In the genomic region with DNA sequence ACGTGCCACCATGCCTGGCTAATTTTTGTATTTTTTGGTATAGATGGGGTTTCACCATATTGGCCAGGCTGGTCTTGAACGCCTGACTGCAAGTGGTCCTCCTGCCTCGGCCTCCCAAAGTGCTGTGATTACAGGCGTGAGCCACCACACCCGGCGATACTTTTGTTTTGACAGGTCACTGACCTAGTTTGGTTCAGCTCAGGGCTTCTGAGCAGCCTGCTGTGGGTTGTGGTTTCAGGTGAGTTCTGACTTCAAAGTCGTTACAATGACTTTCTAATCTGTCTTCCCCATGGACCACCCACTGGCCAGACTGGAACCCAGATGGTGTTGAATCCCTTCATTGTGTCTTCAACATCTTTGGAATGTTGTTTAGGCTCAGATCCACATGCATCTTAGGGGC, we compare ENCODE assay signal across 17 cellular contexts.
A peak's percentile ranks its signal among the peaks of the same experiment; 100 is the strongest.
DNase-seq lines count a peak whose midpoint lies in the region; ATAC-seq and TF ChIP-seq lines count a peak whose summit lies in the region.
"Had no signal": no experiment of that assay in that cellular context is flagged by ENCODE, and none has a peak within 500 bp of the region (broad histone marks: within the 10 kb centered on the region; RNA-seq: fewer than 3 reads in every experiment).

No MANE protein-coding gene starts in this region.

- TF ChIP-seq POLR2A in body of pancreas (IDR thresholded peaks at IDR 0.05) = no peak

- CTCF ChIA-PET in Calu3 (lab: Charles Lee) = no interaction called here

- H3K4me1 ChIP-seq in body of pancreas = no peaks in the 10 kb centered on the region
- H3K4me1 ChIP-seq: prostate gland had no signal

- H3K9me3 Mint-ChIP-seq in stimulated activated naive B cell treated with anti-CD40 and anti-IgM and Interleukin-4, amounts not matched to agents 10 μg/mL and 1 μg/mL and 100 μg/mL, for 72 hours = peaks cover 0 to 2% of the 10 kb centered on the region in 2 donors
- no peaks in the 10 kb centered on the region for H3K9me3 Mint-ChIP-seq in Calu3 (ENCODE audit: low read depth, unreplicated experiment)
- H3K9me3 Mint-ChIP-seq: immature natural killer cell; natural killer cell treated with Interleukin-12 subunit alpha and Interleukin-12 subunit beta and Interleukin-15 and Interleukin-18, amount 100 ng/mL, for 72 hours had no signal

- ATAC-seq in stimulated activated naive B cell treated with anti-CD40 and anti-IgM and Interleukin-4, amounts not matched to agents 10 μg/mL and 1 μg/mL and 100 μg/mL, for 72 hours (replicated peaks) = peak; percentile 87 to 88
- ATAC-seq in body of pancreas = no peak
- ATAC-seq in HG02642 (IDR thresholded peaks at IDR 0.05; ENCODE audit: poor library complexity, unreplicated experiment) = no peak

- H3K36me3 Mint-ChIP-seq in stimulated activated naive B cell treated with anti-CD40 and anti-IgM and Interleukin-4, amounts not matched to agents 10 μg/mL and 1 μg/mL and 100 μg/mL, for 72 hours = no peaks in the 10 kb centered on the region
- H3K36me3 Mint-ChIP-seq in Calu3 (ENCODE audit: insufficient read depth, unreplicated experiment) = no peaks in the 10 kb centered on the region
- H3K36me3 Mint-ChIP-seq: immature natural killer cell; natural killer cell treated with Interleukin-12 subunit alpha and Interleukin-12 subunit beta and Interleukin-15 and Interleukin-18, amount 100 ng/mL, for 72 hours had no signal

- no peak overlapping the region for H3K4me3 ChIP-seq in body of pancreas
- H3K4me3 ChIP-seq: prostate gland had no signal

- H3K27ac ChIP-seq in body of pancreas = no peak overlapping the region
- H3K27ac ChIP-seq: brain microvascular endothelial cell, prostate gland had no signal

- no TSS peak for BruUV-seq in Calu3 (replicated peaks; lab: Mats Ljungman, UMichigan)

- H3K27me3 ChIP-seq in body of pancreas = no peaks in the 10 kb centered on the region
- H3K27me3 ChIP-seq: brain microvascular endothelial cell had no signal

- intact Hi-C loops in Calu3 (cut with micrococcal nuclease; ENCODE audit: unreplicated experiment) (no loop called here), body of pancreas (cut with DNase I) (no loop called here)

- H3K4me3 Mint-ChIP-seq in stimulated activated naive B cell treated with anti-CD40 and anti-IgM and Interleukin-4, amounts not matched to agents 10 μg/mL and 1 μg/mL and 100 μg/mL, for 72 hours = peak overlapping the region in 1 of 2 donors; percentile 29
- no peak overlapping the region for H3K4me3 Mint-ChIP-seq in Calu3 (ENCODE audit: low read depth, unreplicated experiment)
- H3K4me3 Mint-ChIP-seq: immature natural killer cell; natural killer cell treated with Interleukin-12 subunit alpha and Interleukin-12 subunit beta and Interleukin-15 and Interleukin-18, amount 100 ng/mL, for 72 hours had no signal

- 67 to 86% methylated on average over 1 to 7 of the region's 7 CpGs for WGBS in body of pancreas, 2 donors

- H3K4me1 Mint-ChIP-seq in stimulated activated naive B cell treated with anti-CD40 and anti-IgM and Interleukin-4, amounts not matched to agents 10 μg/mL and 1 μg/mL and 100 μg/mL, for 72 hours = peaks cover 10 to 12% of the 10 kb centered on the region in 2 donors
- no peaks in the 10 kb centered on the region for H3K4me1 Mint-ChIP-seq in Calu3 (ENCODE audit: low read depth, unreplicated experiment)

- peak; percentile 38 for DNase-seq in activated naive CD4-positive, alpha-beta T cell treated with Interleukin-2 at 50 U/mL for 16 hours
- no peak for DNase-seq in activated naive CD4-positive, alpha-beta T cell treated with anti-CD3 and anti-CD28 coated beads, Interleukin-2, amount 50 U/mL, for 16 hours
- DNase-seq in GM19240 (ENCODE audit: insufficient read length, low spot score) (peak; percentile 50), Calu3 (no peak), body of pancreas (no peak)
- DNase-seq in activated effector memory CD4-positive, alpha-beta T cell treated with anti-CD3 and anti-CD28 coated beads, Interleukin-2, amount 50 U/mL, for 16 hours = peak; percentile 66
- peak; percentile 49 for DNase-seq in stimulated activated naive B cell treated with anti-CD40 and anti-IgM and Interleukin-4, amounts not matched to agents 10 μg/mL and 1 μg/mL and 100 μg/mL, for 72 hours
- DNase-seq: activated gamma-delta T cell treated with Interleukin-2 at 50 U/mL for 16 hours, brain microvascular endothelial cell, dermis blood vessel endothelial cell, GDM1, immature natural killer cell, NCI-H1930, SHP77 had no signal

- no peaks in the 10 kb centered on the region for H3K9me3 ChIP-seq in body of pancreas
- H3K9me3 ChIP-seq: prostate gland had no signal

- TF ChIP-seq CTCF in Calu3 (IDR thresholded peaks at IDR 0.05; ENCODE audit: unreplicated experiment) (no peak), body of pancreas (IDR thresholded peaks at IDR 0.05) (no peak)

- H3K27ac Mint-ChIP-seq in stimulated activated naive B cell treated with anti-CD40 and anti-IgM and Interleukin-4, amounts not matched to agents 10 μg/mL and 1 μg/mL and 100 μg/mL, for 72 hours = peak overlapping the region; percentile 92
- H3K27ac Mint-ChIP-seq in Calu3 (ENCODE audit: unreplicated experiment) = no peak overlapping the region
- H3K27ac Mint-ChIP-seq: natural killer cell treated with Interleukin-12 subunit alpha and Interleukin-12 subunit beta and Interleukin-15 and Interleukin-18, amount 100 ng/mL, for 72 hours had no signal

- no peaks in the 10 kb centered on the region for H3K36me3 ChIP-seq in body of pancreas (replicated peaks in 1 of 2; ENCODE audit: insufficient read depth in 1 of 2, low read depth in 2 of 2)
- H3K36me3 ChIP-seq: brain microvascular endothelial cell, prostate gland had no signal

- peaks cover 10 to 19% of the 10 kb centered on the region in 2 donors for H3K27me3 Mint-ChIP-seq in stimulated activated naive B cell treated with anti-CD40 and anti-IgM and Interleukin-4, amounts not matched to agents 10 μg/mL and 1 μg/mL and 100 μg/mL, for 72 hours
- peaks cover 19% of the 10 kb centered on the region for H3K27me3 Mint-ChIP-seq in Calu3 (ENCODE audit: unreplicated experiment)

Comparison
In these comparisons a context has a peak if more than half of its experiments do, and no peak if none do; other contexts are left out.
1. DNase-seq: peak in activated naive CD4-positive, alpha-beta T cell treated with Interleukin-2 at 50 U/mL for 16 hours (single experiment), GM19240 (single experiment), activated effector memory CD4-positive, alpha-beta T cell treated with anti-CD3 and anti-CD28 coated beads, Interleukin-2, amount 50 U/mL, for 16 hours (single experiment) and stimulated activated naive B cell treated with anti-CD40 and anti-IgM and Interleukin-4, amounts not matched to agents 10 μg/mL and 1 μg/mL and 100 μg/mL, for 72 hours (single experiment); none in activated naive CD4-positive, alpha-beta T cell treated with anti-CD3 and anti-CD28 coated beads, Interleukin-2, amount 50 U/mL, for 16 hours (single experiment), Calu3 (single experiment) and body of pancreas (0 of 4).
2. ATAC-seq: peak in stimulated activated naive B cell treated with anti-CD40 and anti-IgM and Interleukin-4, amounts not matched to agents 10 μg/mL and 1 μg/mL and 100 μg/mL, for 72 hours (2 of 2); none in body of pancreas (single experiment) and HG02642 (single experiment).